In genomic region chr5:59766394-59766793, GRCh38 we compare ENCODE assay signal across 11 cellular contexts.
A peak's percentile ranks its signal among the peaks of the same experiment; 100 is the strongest.
DNase-seq lines count a peak whose midpoint lies in the region; ATAC-seq and TF ChIP-seq lines count a peak whose summit lies in the region.
"Had no signal": no experiment of that assay in that cellular context is flagged by ENCODE, and none has a peak within 500 bp of the region (broad histone marks: within the 10 kb centered on the region; RNA-seq: fewer than 3 reads in every experiment).

No MANE protein-coding gene starts in this region.

- CTCF ChIA-PET in Calu3 (lab: Charles Lee) (interaction anchor here (0.7 kb wide), 1 partner anchor 722 kb away, joined by 3 read pairs; no protein-coding TSS in a partner anchor), A673 (lab: Charles Lee) (no interaction called here)

- H3K36me3 ChIP-seq in neural cell (ENCODE audit: insufficient read depth, low read length): no peaks in the 10 kb centered on the region
- no peaks in the 10 kb centered on the region for H3K36me3 ChIP-seq in A673 (ENCODE audit: insufficient read depth, low read length, poor library complexity, severe bottlenecking)

- POLR2A ChIA-PET in A673 (lab: Charles Lee; ENCODE audit: low non-redundant PET): no interaction called here

- peak overlapping the region; percentile 97 for H3K4me3 Mint-ChIP-seq in Calu3 (ENCODE audit: low read depth, unreplicated experiment)
- H3K4me3 Mint-ChIP-seq: activated CD8-positive, alpha-beta T cell treated with anti-CD3 and anti-CD28 coated beads, Interleukin-2, amount 10 ng/mL, durations not matched to agents 7 days and 5 days had no signal

- H3F3A ChIP-seq in neural cell (ENCODE audit: insufficient read depth, low read length, poor library complexity, severe bottlenecking): no peaks in the 10 kb centered on the region

- BruUV-seq in Calu3 (replicated peaks; lab: Mats Ljungman, UMichigan) (no TSS peak), A673 (replicated peaks; lab: Mats Ljungman, UMichigan) (no TSS peak)

- peaks cover 23% of the 10 kb centered on the region for H3K36me3 Mint-ChIP-seq in Calu3 (ENCODE audit: insufficient read depth, unreplicated experiment)

- H3K9ac ChIP-seq in neural cell (ENCODE audit: low read length): no peak overlapping the region

- H3K4me2 ChIP-seq in neural cell (ENCODE audit: low read length): no peak overlapping the region

- no peak for TF ChIP-seq CTCF in Calu3 (IDR thresholded peaks at IDR 0.05; ENCODE audit: unreplicated experiment)
- no peak for TF ChIP-seq CTCF in coronary artery (IDR thresholded peaks at IDR 0.05)
- no peak for TF ChIP-seq CTCF in neural cell (IDR thresholded peaks at IDR 0.05; ENCODE audit: poor library complexity, severe bottlenecking)
- no peak for TF ChIP-seq CTCF in A673 (conservative IDR thresholded peaks at IDR 0.05; ENCODE audit: low read depth, low read length)

- DNase-seq in Calu3: peak; percentile 32
- peak; percentile 42 for DNase-seq in NCI-H146 treated with DMSO at 0.1 percent for 48 hours (lab: John Stamatoyannopoulos, UW; ENCODE audit: unreplicated experiment)
- no peak for DNase-seq in coronary artery (ENCODE audit: low spot score)
- DNase-seq in A673 (ENCODE audit: low spot score): no peak
- no peak for DNase-seq in NCI-H2171 (lab: John Stamatoyannopoulos, UW)
- DNase-seq: activated CD8-positive, alpha-beta T cell treated with anti-CD3 and anti-CD28 coated beads, Interleukin-2, amount 10 ng/mL, durations not matched to agents 7 days and 5 days; cortex of kidney had no signal

- no peak for TF ChIP-seq EP300 in neural cell (conservative IDR thresholded peaks at IDR 0.05; ENCODE audit: poor library complexity, severe bottlenecking)

- H3K9me3 Mint-ChIP-seq in Calu3 (ENCODE audit: low read depth, unreplicated experiment): no peaks in the 10 kb centered on the region

- no peak overlapping the region for H3K27ac ChIP-seq in coronary artery
- no peak overlapping the region for H3K27ac ChIP-seq in neural cell (ENCODE audit: low read length)
- no peak overlapping the region for H3K27ac ChIP-seq in A673 (ENCODE audit: low read depth, low read length, poor library complexity, severe bottlenecking)
- H3K27ac ChIP-seq: HL-60 had no signal

- intact Hi-C loops in Calu3 (cut with micrococcal nuclease; ENCODE audit: unreplicated experiment) (no loop called here), A673 (cut with micrococcal nuclease; ENCODE audit: unreplicated experiment) (no loop called here)

- H4K20me1 ChIP-seq in neural cell (ENCODE audit: insufficient read depth): no peaks in the 10 kb centered on the region

- H3K9me3 ChIP-seq in neural cell (ENCODE audit: low read length): no peaks in the 10 kb centered on the region
- no peaks in the 10 kb centered on the region for H3K9me3 ChIP-seq in A673 (ENCODE audit: low read depth, low read length, poor library complexity, severe bottlenecking)

- peak overlapping the region; percentile 87 for H3K27ac Mint-ChIP-seq in Calu3 (ENCODE audit: unreplicated experiment)
- H3K27ac Mint-ChIP-seq: activated CD8-positive, alpha-beta T cell treated with anti-CD3 and anti-CD28 coated beads, Interleukin-2, amount 10 ng/mL, durations not matched to agents 7 days and 5 days had no signal

- no peaks in the 10 kb centered on the region for H3K9me2 ChIP-seq in neural cell (ENCODE audit: insufficient read depth, low read length)

- H3K27me3 Mint-ChIP-seq in Calu3 (ENCODE audit: unreplicated experiment): no peaks in the 10 kb centered on the region

- H3K4me1 ChIP-seq in A673 (ENCODE audit: insufficient read depth, low read length, poor library complexity, severe bottlenecking): peaks cover 6% of the 10 kb centered on the region

- H3K27me3 ChIP-seq in neural cell (ENCODE audit: insufficient read depth, low read depth, low read length): peaks cover 32% of the 10 kb centered on the region
- H3K27me3 ChIP-seq in A673 (replicated peaks; ENCODE audit: insufficient read depth, low read depth, low read length, poor library complexity): peaks cover 56% of the 10 kb centered on the region

- ATAC-seq in HG03342 (IDR thresholded peaks at IDR 0.05; ENCODE audit: unreplicated experiment): no peak
- ATAC-seq in GM21528 (IDR thresholded peaks at IDR 0.05; ENCODE audit: low FRiP score, unreplicated experiment): no peak
- ATAC-seq: activated CD8-positive, alpha-beta T cell treated with anti-CD3 and anti-CD28 coated beads, Interleukin-2, amount 10 ng/mL, durations not matched to agents 7 days and 5 days had no signal

- no peak for TF ChIP-seq RAD21 in neural cell (conservative IDR thresholded peaks at IDR 0.05)

- H3K79me2 ChIP-seq in neural cell (replicated peaks; ENCODE audit: insufficient read depth, low read length): no peaks in the 10 kb centered on the region

- peaks cover 47% of the 10 kb centered on the region for H3K4me1 Mint-ChIP-seq in Calu3 (ENCODE audit: low read depth, unreplicated experiment)

- H2AFZ ChIP-seq in neural cell (ENCODE audit: low read depth, low read length): no peak overlapping the region

- H3K4me3 ChIP-seq in coronary artery: peak overlapping the region; percentile 39
- H3K4me3 ChIP-seq in neural cell (ENCODE audit: low read length): peak overlapping the region; percentile 18
- no peak overlapping the region for H3K4me3 ChIP-seq in A673 (ENCODE audit: low read depth, low read length, poor library complexity, severe bottlenecking)

TF ChIP-seq in neural cell, 6 proteins besides CTCF, POLR2A, EP300 and RAD21:
- no peak for TF ChIP-seq POLR2AphosphoS5 (IDR thresholded peaks at IDR 0.05)
- TF ChIP-seq REST (IDR thresholded peaks at IDR 0.05; ENCODE audit: borderline replicate concordance): no peak
- no peak for TF ChIP-seq MXI1 (conservative IDR thresholded peaks at IDR 0.05; ENCODE audit: poor library complexity, severe bottlenecking)
- no peak for TF ChIP-seq EZH2 (IDR thresholded peaks at IDR 0.05; ENCODE audit: borderline replicate concordance, insufficient read depth, low read length, poor library complexity, severe bottlenecking)
- no peak for TF ChIP-seq TAF1 (IDR thresholded peaks at IDR 0.05; ENCODE audit: low read depth)

Comparison
In these comparisons a context has a peak if more than half of its experiments do, and no peak if none do; other contexts are left out.
1. DNase-seq: peak in Calu3 (single experiment) and NCI-H146 treated with DMSO at 0.1 percent for 48 hours (single experiment); none in coronary artery (single experiment), A673 (single experiment) and NCI-H2171 (single experiment).